Comparison of ENCODE assay signal across 1 cellular context in the genomic region with DNA sequence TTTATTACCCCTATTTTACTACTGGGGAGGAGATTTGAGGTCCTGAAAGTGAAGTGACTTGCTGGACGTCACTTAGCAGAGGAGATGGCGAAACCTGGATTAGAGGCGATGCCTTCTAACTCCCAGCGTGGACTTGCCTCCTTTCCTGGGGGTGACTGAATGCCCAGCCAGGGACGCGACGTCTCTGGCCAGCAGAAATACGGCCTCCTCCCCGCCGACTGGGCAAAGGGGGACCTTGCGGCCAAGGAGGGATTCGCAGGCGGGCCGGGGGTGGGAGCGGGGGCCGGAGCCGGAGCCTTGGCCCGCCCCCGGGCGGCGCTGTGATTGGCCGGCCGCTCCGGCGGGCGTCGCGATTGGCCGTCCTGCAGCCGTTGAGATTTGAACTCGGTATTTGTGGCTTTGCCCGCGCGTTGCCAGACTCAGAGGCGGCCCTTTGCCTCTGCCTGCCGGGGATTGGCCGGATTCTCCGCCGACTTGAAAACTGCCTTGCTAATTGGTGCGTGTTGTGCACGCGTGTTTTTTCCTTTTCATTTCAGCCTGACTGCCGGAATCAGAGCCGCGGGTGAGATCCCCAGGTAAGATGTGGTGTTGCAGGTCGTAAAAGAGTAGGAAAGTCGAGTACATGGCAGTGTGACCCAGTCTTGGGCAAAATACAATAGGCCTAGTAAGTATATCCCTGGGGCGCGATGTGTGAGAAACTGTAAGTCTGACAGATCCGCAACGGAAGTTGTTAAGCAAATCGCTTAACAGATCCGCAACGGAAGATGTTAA.
TF ChIP-seq lines count a peak whose summit lies in the region.

A gene with protein sequence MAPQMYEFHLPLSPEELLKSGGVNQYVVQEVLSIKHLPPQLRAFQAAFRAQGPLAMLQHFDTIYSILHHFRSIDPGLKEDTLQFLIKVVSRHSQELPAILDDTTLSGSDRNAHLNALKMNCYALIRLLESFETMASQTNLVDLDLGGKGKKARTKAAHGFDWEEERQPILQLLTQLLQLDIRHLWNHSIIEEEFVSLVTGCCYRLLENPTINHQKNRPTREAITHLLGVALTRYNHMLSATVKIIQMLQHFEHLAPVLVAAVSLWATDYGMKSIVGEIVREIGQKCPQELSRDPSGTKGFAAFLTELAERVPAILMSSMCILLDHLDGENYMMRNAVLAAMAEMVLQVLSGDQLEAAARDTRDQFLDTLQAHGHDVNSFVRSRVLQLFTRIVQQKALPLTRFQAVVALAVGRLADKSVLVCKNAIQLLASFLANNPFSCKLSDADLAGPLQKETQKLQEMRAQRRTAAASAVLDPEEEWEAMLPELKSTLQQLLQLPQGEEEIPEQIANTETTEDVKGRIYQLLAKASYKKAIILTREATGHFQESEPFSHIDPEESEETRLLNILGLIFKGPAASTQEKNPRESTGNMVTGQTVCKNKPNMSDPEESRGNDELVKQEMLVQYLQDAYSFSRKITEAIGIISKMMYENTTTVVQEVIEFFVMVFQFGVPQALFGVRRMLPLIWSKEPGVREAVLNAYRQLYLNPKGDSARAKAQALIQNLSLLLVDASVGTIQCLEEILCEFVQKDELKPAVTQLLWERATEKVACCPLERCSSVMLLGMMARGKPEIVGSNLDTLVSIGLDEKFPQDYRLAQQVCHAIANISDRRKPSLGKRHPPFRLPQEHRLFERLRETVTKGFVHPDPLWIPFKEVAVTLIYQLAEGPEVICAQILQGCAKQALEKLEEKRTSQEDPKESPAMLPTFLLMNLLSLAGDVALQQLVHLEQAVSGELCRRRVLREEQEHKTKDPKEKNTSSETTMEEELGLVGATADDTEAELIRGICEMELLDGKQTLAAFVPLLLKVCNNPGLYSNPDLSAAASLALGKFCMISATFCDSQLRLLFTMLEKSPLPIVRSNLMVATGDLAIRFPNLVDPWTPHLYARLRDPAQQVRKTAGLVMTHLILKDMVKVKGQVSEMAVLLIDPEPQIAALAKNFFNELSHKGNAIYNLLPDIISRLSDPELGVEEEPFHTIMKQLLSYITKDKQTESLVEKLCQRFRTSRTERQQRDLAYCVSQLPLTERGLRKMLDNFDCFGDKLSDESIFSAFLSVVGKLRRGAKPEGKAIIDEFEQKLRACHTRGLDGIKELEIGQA (N-terminal part only) (plus strand): TSS at position 523 of the 771 bp plus-strand sequence. CDS start 997 bp downstream, outside the sequence.

TF ChIP-seq in HepG2, 621 proteins besides CTCF, POLR2A, EP300 and RAD21 (continued from another document and continues in another):
- TF ChIP-seq, protein P1, sequence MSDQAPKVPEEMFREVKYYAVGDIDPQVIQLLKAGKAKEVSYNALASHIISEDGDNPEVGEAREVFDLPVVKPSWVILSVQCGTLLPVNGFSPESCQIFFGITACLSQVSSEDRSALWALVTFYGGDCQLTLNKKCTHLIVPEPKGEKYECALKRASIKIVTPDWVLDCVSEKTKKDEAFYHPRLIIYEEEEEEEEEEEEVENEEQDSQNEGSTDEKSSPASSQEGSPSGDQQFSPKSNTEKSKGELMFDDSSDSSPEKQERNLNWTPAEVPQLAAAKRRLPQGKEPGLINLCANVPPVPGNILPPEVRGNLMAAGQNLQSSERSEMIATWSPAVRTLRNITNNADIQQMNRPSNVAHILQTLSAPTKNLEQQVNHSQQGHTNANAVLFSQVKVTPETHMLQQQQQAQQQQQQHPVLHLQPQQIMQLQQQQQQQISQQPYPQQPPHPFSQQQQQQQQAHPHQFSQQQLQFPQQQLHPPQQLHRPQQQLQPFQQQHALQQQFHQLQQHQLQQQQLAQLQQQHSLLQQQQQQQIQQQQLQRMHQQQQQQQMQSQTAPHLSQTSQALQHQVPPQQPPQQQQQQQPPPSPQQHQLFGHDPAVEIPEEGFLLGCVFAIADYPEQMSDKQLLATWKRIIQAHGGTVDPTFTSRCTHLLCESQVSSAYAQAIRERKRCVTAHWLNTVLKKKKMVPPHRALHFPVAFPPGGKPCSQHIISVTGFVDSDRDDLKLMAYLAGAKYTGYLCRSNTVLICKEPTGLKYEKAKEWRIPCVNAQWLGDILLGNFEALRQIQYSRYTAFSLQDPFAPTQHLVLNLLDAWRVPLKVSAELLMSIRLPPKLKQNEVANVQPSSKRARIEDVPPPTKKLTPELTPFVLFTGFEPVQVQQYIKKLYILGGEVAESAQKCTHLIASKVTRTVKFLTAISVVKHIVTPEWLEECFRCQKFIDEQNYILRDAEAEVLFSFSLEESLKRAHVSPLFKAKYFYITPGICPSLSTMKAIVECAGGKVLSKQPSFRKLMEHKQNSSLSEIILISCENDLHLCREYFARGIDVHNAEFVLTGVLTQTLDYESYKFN (CRISPR knock-in tag; conservative IDR thresholded peaks at IDR 0.05): peak; percentile 44
- TF ChIP-seq ZBTB33 (CRISPR knock-in tag; IDR thresholded peaks at IDR 0.05): no peak
- TF ChIP-seq, protein P2, sequence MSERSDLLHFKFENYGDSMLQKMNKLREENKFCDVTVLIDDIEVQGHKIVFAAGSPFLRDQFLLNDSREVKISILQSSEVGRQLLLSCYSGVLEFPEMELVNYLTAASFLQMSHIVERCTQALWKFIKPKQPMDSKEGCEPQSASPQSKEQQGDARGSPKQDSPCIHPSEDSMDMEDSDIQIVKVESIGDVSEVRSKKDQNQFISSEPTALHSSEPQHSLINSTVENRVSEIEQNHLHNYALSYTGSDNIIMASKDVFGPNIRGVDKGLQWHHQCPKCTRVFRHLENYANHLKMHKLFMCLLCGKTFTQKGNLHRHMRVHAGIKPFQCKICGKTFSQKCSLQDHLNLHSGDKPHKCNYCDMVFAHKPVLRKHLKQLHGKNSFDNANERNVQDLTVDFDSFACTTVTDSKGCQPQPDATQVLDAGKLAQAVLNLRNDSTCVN (CRISPR knock-in tag; IDR thresholded peaks at IDR 0.05; ENCODE audit: borderline replicate concordance): no peak
- TF ChIP-seq DDIT3 (CRISPR knock-in tag; IDR thresholded peaks at IDR 0.05): no peak
- no peak for TF ChIP-seq MTA3 (CRISPR knock-in tag; IDR thresholded peaks at IDR 0.05)
- 0 out of 2 replicates have a peak, but pooled peaks have one; percentile 8 for TF ChIP-seq KDM5B (CRISPR knock-in tag; IDR thresholded peaks at IDR 0.05; ENCODE audit: borderline replicate concordance)
- TF ChIP-seq, protein P3, sequence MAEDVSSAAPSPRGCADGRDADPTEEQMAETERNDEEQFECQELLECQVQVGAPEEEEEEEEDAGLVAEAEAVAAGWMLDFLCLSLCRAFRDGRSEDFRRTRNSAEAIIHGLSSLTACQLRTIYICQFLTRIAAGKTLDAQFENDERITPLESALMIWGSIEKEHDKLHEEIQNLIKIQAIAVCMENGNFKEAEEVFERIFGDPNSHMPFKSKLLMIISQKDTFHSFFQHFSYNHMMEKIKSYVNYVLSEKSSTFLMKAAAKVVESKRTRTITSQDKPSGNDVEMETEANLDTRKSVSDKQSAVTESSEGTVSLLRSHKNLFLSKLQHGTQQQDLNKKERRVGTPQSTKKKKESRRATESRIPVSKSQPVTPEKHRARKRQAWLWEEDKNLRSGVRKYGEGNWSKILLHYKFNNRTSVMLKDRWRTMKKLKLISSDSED (CRISPR knock-in tag; IDR thresholded peaks at IDR 0.05): no peak
- peak; percentile 24; the same call in 1 of the 2 replicates for TF ChIP-seq HDAC2 (CRISPR knock-in tag; IDR thresholded peaks at IDR 0.05)
- no peak for TF ChIP-seq SNRNP70 (IDR thresholded peaks at IDR 0.05; ENCODE audit: low read depth, low read length)
- TF ChIP-seq, protein P4, sequence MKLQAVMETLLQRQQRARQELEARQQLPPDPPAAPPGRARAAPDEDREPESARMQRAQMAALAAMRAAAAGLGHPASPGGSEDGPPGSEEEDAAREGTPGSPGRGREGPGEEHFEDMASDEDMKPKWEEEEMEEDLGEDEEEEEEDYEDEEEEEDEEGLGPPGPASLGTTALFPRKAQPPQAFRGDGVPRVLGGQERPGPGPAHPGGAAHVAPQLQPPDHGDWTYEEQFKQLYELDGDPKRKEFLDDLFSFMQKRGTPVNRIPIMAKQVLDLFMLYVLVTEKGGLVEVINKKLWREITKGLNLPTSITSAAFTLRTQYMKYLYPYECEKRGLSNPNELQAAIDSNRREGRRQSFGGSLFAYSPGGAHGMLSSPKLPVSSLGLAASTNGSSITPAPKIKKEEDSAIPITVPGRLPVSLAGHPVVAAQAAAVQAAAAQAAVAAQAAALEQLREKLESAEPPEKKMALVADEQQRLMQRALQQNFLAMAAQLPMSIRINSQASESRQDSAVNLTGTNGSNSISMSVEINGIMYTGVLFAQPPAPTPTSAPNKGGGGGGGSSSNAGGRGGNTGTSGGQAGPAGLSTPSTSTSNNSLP (IDR thresholded peaks at IDR 0.05; ENCODE audit: low read depth, low read length): no peak
- TF ChIP-seq TCF7 (IDR thresholded peaks at IDR 0.05; ENCODE audit: low read depth): no peak
- 0 out of 2 replicates have a peak, but pooled peaks have one; percentile 17 for TF ChIP-seq ZNF263 (CRISPR knock-in tag; IDR thresholded peaks at IDR 0.05)
- TF ChIP-seq, protein P5, sequence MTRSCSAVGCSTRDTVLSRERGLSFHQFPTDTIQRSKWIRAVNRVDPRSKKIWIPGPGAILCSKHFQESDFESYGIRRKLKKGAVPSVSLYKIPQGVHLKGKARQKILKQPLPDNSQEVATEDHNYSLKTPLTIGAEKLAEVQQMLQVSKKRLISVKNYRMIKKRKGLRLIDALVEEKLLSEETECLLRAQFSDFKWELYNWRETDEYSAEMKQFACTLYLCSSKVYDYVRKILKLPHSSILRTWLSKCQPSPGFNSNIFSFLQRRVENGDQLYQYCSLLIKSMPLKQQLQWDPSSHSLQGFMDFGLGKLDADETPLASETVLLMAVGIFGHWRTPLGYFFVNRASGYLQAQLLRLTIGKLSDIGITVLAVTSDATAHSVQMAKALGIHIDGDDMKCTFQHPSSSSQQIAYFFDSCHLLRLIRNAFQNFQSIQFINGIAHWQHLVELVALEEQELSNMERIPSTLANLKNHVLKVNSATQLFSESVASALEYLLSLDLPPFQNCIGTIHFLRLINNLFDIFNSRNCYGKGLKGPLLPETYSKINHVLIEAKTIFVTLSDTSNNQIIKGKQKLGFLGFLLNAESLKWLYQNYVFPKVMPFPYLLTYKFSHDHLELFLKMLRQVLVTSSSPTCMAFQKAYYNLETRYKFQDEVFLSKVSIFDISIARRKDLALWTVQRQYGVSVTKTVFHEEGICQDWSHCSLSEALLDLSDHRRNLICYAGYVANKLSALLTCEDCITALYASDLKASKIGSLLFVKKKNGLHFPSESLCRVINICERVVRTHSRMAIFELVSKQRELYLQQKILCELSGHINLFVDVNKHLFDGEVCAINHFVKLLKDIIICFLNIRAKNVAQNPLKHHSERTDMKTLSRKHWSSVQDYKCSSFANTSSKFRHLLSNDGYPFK (CRISPR knock-in tag; IDR thresholded peaks at IDR 0.05; ENCODE audit: borderline replicate concordance): no peak
- TF ChIP-seq, protein P6, sequence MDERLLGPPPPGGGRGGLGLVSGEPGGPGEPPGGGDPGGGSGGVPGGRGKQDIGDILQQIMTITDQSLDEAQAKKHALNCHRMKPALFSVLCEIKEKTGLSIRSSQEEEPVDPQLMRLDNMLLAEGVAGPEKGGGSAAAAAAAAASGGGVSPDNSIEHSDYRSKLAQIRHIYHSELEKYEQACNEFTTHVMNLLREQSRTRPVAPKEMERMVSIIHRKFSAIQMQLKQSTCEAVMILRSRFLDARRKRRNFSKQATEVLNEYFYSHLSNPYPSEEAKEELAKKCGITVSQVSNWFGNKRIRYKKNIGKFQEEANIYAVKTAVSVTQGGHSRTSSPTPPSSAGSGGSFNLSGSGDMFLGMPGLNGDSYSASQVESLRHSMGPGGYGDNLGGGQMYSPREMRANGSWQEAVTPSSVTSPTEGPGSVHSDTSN (CRISPR knock-in tag; IDR thresholded peaks at IDR 0.05): 0 out of 2 replicates have a peak, but pooled peaks have one; percentile 2
- TF ChIP-seq ZNF768 (CRISPR knock-in tag; IDR thresholded peaks at IDR 0.05): no peak
- TF ChIP-seq, protein P7, sequence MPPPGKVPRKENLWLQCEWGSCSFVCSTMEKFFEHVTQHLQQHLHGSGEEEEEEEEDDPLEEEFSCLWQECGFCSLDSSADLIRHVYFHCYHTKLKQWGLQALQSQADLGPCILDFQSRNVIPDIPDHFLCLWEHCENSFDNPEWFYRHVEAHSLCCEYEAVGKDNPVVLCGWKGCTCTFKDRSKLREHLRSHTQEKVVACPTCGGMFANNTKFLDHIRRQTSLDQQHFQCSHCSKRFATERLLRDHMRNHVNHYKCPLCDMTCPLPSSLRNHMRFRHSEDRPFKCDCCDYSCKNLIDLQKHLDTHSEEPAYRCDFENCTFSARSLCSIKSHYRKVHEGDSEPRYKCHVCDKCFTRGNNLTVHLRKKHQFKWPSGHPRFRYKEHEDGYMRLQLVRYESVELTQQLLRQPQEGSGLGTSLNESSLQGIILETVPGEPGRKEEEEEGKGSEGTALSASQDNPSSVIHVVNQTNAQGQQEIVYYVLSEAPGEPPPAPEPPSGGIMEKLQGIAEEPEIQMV (CRISPR knock-in tag; IDR thresholded peaks at IDR 0.05; ENCODE audit: low read depth): 0 out of 2 replicates have a peak, but pooled peaks have one; percentile 17
- TF ChIP-seq, protein P8, sequence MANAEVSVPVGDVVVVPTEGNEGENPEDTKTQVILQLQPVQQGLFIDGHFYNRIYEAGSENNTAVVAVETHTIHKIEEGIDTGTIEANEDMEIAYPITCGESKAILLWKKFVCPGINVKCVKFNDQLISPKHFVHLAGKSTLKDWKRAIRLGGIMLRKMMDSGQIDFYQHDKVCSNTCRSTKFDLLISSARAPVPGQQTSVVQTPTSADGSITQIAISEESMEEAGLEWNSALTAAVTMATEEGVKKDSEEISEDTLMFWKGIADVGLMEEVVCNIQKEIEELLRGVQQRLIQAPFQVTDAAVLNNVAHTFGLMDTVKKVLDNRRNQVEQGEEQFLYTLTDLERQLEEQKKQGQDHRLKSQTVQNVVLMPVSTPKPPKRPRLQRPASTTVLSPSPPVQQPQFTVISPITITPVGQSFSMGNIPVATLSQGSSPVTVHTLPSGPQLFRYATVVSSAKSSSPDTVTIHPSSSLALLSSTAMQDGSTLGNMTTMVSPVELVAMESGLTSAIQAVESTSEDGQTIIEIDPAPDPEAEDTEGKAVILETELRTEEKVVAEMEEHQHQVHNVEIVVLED (CRISPR knock-in tag; IDR thresholded peaks at IDR 0.05; ENCODE audit: borderline replicate concordance): peak; percentile 59; the same call in 1 of the 2 replicates
- no peak for TF ChIP-seq ISX (CRISPR knock-in tag; conservative IDR thresholded peaks at IDR 0.05)
- TF ChIP-seq ZNF530 (CRISPR knock-in tag; IDR thresholded peaks at IDR 0.05; ENCODE audit: low read depth): no peak
- peak; percentile 68; the same call in 1 of the 2 replicates for TF ChIP-seq SIN3A (IDR thresholded peaks at IDR 0.05; ENCODE audit: borderline replicate concordance, low read depth, low read length)
